In the genomic region with DNA sequence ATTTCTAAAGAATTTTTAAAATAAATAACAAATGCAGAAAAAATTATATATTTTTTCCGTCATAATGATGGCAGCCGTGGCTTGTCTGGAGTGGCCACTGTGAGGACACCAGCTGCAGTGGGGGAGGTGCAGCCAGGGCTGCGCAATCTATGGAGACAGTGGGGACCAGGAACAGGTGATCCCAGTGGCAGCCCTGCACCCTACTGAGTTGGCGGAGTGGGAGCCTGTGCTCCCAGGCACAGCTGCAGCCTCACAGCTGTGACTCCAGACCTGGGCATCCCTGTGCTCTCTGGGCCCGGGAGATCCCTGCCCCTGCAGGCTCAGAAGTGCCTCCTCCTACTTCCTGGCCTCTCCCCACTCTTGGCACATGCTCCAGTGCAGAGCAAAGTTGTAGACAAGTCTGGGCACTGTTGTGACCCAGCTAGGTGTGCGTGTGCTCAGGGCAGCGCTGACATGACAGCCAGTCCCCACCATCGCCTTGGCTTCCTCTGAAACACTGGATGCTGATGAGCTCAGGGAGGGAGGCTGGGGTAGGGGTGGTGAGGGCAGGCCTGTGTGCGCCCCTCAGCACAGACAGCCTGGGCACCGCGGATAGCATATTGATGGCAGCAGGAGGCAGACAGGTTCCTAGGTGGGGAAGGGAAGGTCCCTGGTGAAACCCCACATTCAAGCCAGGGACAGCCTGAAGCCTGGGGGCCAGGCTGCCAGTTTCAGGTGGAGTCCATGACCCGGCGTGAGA, we compare ENCODE assay signal across 21 cellular contexts.
"Had no signal": no experiment of that assay in that cellular context is flagged by ENCODE, and none has a peak within 500 bp of the region (broad histone marks: within the 10 kb centered on the region; RNA-seq: fewer than 3 reads in every experiment).

No MANE protein-coding gene starts in this region.

- H3K36me3 Mint-ChIP-seq: activated CD4-positive, alpha-beta memory T cell treated with anti-CD3 and anti-CD28 coated beads for 36 hours; naive B cell had no signal

- H3K27ac ChIP-seq: body of pancreas, thyroid gland had no signal

- H3K27me3 ChIP-seq: body of pancreas, thyroid gland had no signal

- H3K4me3 ChIP-seq: body of pancreas, thyroid gland had no signal

- H3K9me3 Mint-ChIP-seq: activated B cell treated with CpG ODN at 0.5 μM for 24 hours; activated CD4-positive, alpha-beta memory T cell treated with anti-CD3 and anti-CD28 coated beads for 36 hours; activated naive CD4-positive, alpha-beta T cell treated with anti-CD3 and anti-CD28 coated beads for 36 hours; naive B cell; stimulated activated naive CD8-positive, alpha-beta T cell treated with anti-CD3 and anti-CD28 coated beads, Interleukin-15, Interleukin-2, amounts not matched to agents 100 ng/mL and 50 ng/mL, for 24 hours; T-helper 1 cell treated with Interleukin-12 subunit alpha and Interleukin-12 subunit beta and Interleukin-4 antibody, amounts not matched to agents 30 μg/mL and 1 μg/mL, for 36 hours had no signal

- H3K36me3 ChIP-seq: thyroid gland had no signal

- H3K4me3 Mint-ChIP-seq: activated B cell treated with CpG ODN at 0.5 μM for 24 hours; activated CD4-positive, alpha-beta memory T cell treated with anti-CD3 and anti-CD28 coated beads for 36 hours; activated naive CD4-positive, alpha-beta T cell treated with anti-CD3 and anti-CD28 coated beads for 36 hours; dendritic cell treated with granulocyte-macrophage colony-stimulating factor and Interleukin-4, amounts not matched to agents 40 ng/mL and 50 ng/mL, for 4 days; stimulated activated naive CD8-positive, alpha-beta T cell treated with anti-CD3 and anti-CD28 coated beads, Interleukin-15, Interleukin-2, amounts not matched to agents 100 ng/mL and 50 ng/mL, for 24 hours; T-helper 1 cell treated with Interleukin-12 subunit alpha and Interleukin-12 subunit beta and Interleukin-4 antibody, amounts not matched to agents 30 μg/mL and 1 μg/mL, for 36 hours had no signal

- H3K9me3 ChIP-seq: body of pancreas, thyroid gland had no signal

- H3K27ac Mint-ChIP-seq: activated B cell treated with CpG ODN at 0.5 μM for 24 hours; activated CD4-positive, alpha-beta memory T cell treated with anti-CD3 and anti-CD28 coated beads for 36 hours; activated naive CD4-positive, alpha-beta T cell treated with anti-CD3 and anti-CD28 coated beads for 36 hours; dendritic cell treated with granulocyte-macrophage colony-stimulating factor and Interleukin-4, amounts not matched to agents 40 ng/mL and 50 ng/mL, for 4 days; naive B cell; progenitor cell of endocrine pancreas; stimulated activated naive CD8-positive, alpha-beta T cell treated with anti-CD3 and anti-CD28 coated beads, Interleukin-15, Interleukin-2, amounts not matched to agents 100 ng/mL and 50 ng/mL, for 24 hours; T-helper 1 cell treated with Interleukin-12 subunit alpha and Interleukin-12 subunit beta and Interleukin-4 antibody, amounts not matched to agents 30 μg/mL and 1 μg/mL, for 36 hours had no signal

- H3K4me1 ChIP-seq: thyroid gland had no signal

- H3K27me3 Mint-ChIP-seq: activated B cell treated with CpG ODN at 0.5 μM for 24 hours; activated CD4-positive, alpha-beta memory T cell treated with anti-CD3 and anti-CD28 coated beads for 36 hours; dendritic cell treated with granulocyte-macrophage colony-stimulating factor and Interleukin-4, amounts not matched to agents 40 ng/mL and 50 ng/mL, for 4 days; naive B cell; progenitor cell of endocrine pancreas; stimulated activated naive CD8-positive, alpha-beta T cell treated with anti-CD3 and anti-CD28 coated beads, Interleukin-15, Interleukin-2, amounts not matched to agents 100 ng/mL and 50 ng/mL, for 24 hours had no signal

- DNase-seq: activated B cell treated with CpG ODN at 0.5 μM for 24 hours; activated CD4-positive, alpha-beta memory T cell treated with anti-CD3 and anti-CD28 coated beads for 36 hours; activated CD4-positive, alpha-beta T cell treated with anti-CD3 and anti-CD28 coated beads for 48 hours; activated effector memory CD4-positive, alpha-beta T cell treated with Interleukin-2 at 50 U/mL for 16 hours; activated naive CD4-positive, alpha-beta T cell treated with anti-CD3 and anti-CD28 coated beads for 36 hours; activated T-cell treated with anti-CD3 and anti-CD28 coated beads, Interleukin-2, amount 50 U/mL, for 48 hours; body of pancreas; caudate nucleus; effector CD8-positive, alpha-beta T cell; hippocampal formation; mesendoderm; naive B cell; retina; stimulated activated CD4-positive, alpha-beta T cell treated with anti-CD3 and anti-CD28 coated beads, Interleukin-4, amount 100 ng/mL, for 24 hours; substantia nigra; T1000; thyroid gland had no signal

- H3K4me1 Mint-ChIP-seq: activated B cell treated with CpG ODN at 0.5 μM for 24 hours, naive B cell had no signal
